18 cellular contexts compared by ENCODE assay signal in genomic region chr11:117214404-117215110, GRCh38. TPM values are rescaled to one million over a fixed set of nuclear protein-coding genes. Genes with fewer than 3 reads are reported as not detected.
DNase-seq lines count a peak whose midpoint lies in the region; ATAC-seq and TF ChIP-seq lines count a peak whose summit lies in the region.
"Had no signal": no experiment of that assay in that cellular context is flagged by ENCODE, and none has a peak within 500 bp of the region (broad histone marks: within the 10 kb centered on the region; RNA-seq: fewer than 3 reads in every experiment).

No MANE protein-coding gene starts in this region.

- no peaks in the 10 kb centered on the region for H3K27me3 Mint-ChIP-seq in activated T-cell treated with anti-CD3 and anti-CD28 coated beads, Interleukin-2, amount 50 U/mL, for 24 hours
- H3K27me3 Mint-ChIP-seq in activated T-cell treated with anti-CD3 and anti-CD28 coated beads, Interleukin-2, amount 50 U/mL, for 4 hours (ENCODE audit: low read depth) = no peaks in the 10 kb centered on the region
- peaks cover 2% of the 10 kb centered on the region for H3K27me3 Mint-ChIP-seq in endothelial cell (ENCODE audit: unreplicated experiment)
- H3K27me3 Mint-ChIP-seq in stimulated activated naive B cell treated with anti-CD40 and anti-IgM and Interleukin-4, amounts not matched to agents 10 μg/mL and 1 μg/mL and 100 μg/mL, for 72 hours = no peaks in the 10 kb centered on the region

- H2AK5ac ChIP-seq in IMR-90 (ENCODE audit: low read depth, low read length) = no peak overlapping the region

- DNase-seq in activated T-cell treated with anti-CD3 and anti-CD28 coated beads, Interleukin-2, amount 50 U/mL, for 24 hours = no peak
- no peak for DNase-seq in activated T-cell treated with anti-CD3 and anti-CD28 coated beads, Interleukin-2, amount 50 U/mL, for 4 hours
- DNase-seq in IMR-90 (no peak), endothelial cell (ENCODE audit: low spot score) (no peak), MG63 (no peak), OCI-LY7 (ENCODE audit: low spot score) (no peak)
- DNase-seq in stimulated activated naive B cell treated with anti-CD40 and anti-IgM and Interleukin-4, amounts not matched to agents 10 μg/mL and 1 μg/mL and 100 μg/mL, for 72 hours = no peak
- DNase-seq: amniotic stem cell; esophagus squamous epithelium; NCI-H1417; NCI-H524; stimulated activated CD4-positive, alpha-beta T cell treated with anti-CD3 and anti-CD28 coated beads, Interleukin-2, amount 100 ng/mL, for 48 hours; WERI-Rb-1 had no signal

- H2BK120ac ChIP-seq in IMR-90 (ENCODE audit: low read depth, low read length) = peak overlapping the region; percentile 9; the same call in 1 of the 2 replicates

- H3K14ac ChIP-seq in IMR-90 (replicated peaks; ENCODE audit: low read depth, low read length) = no peak overlapping the region

- H3K4me3 ChIP-seq in IMR-90 (ENCODE audit: insufficient read depth, low read depth, low read length) (no peak overlapping the region), MG63 (no peak overlapping the region), OCI-LY7 (ENCODE audit: low read depth, low read length, poor library complexity, severe bottlenecking) (no peak overlapping the region)
- H3K4me3 ChIP-seq: BLaER1, esophagus squamous epithelium, gastroesophageal sphincter, prostate gland had no signal

- POLR2A ChIA-PET in IMR-90 (lab: Charles Lee; ENCODE audit: unreplicated experiment) = no interaction called here
- POLR2A ChIA-PET in OCI-LY7 (lab: Charles Lee) = interaction anchor here (0.7 kb wide), 1 partner anchor 82 kb away, joined by 4 read pairs; no protein-coding TSS in a partner anchor

- H3K27ac ChIP-seq in IMR-90 (ENCODE audit: insufficient read depth, low read length) = no peak overlapping the region
- no peak overlapping the region for H3K27ac ChIP-seq in OCI-LY7 (ENCODE audit: low read depth, low read length, poor library complexity, severe bottlenecking)
- H3K27ac ChIP-seq: BLaER1, prostate gland, WERI-Rb-1 had no signal

- ATAC-seq in activated T-cell treated with anti-CD3 and anti-CD28 coated beads, Interleukin-2, amount 50 U/mL, for 4 hours = no peak
- ATAC-seq in IMR-90 (ENCODE audit: low read depth) (no peak), HG02884 (IDR thresholded peaks at IDR 0.05; ENCODE audit: unreplicated experiment) (no peak)
- ATAC-seq in stimulated activated naive B cell treated with anti-CD40 and anti-IgM and Interleukin-4, amounts not matched to agents 10 μg/mL and 1 μg/mL and 100 μg/mL, for 72 hours (replicated peaks) = no peak
- ATAC-seq: gastroesophageal sphincter had no signal

- H3K4ac ChIP-seq in IMR-90 (ENCODE audit: low read depth, low read length) = no peak overlapping the region; the same call in 1 of the 2 replicates

- peaks cover 33% of the 10 kb centered on the region for H3K36me3 ChIP-seq in IMR-90 (ENCODE audit: control insufficient read depth, insufficient read depth, low read length)
- H3K36me3 ChIP-seq in MG63 = peaks cover 23% of the 10 kb centered on the region
- H3K36me3 ChIP-seq in OCI-LY7 (ENCODE audit: insufficient read depth, low read length) = peaks cover 76% of the 10 kb centered on the region

- no peak overlapping the region for H3K23ac ChIP-seq in IMR-90 (ENCODE audit: low read depth, low read length)

- peaks cover 11 to 24% of the 10 kb centered on the region in 2 experiments; a peak in 3 of 4 replicates for H3K79me1 ChIP-seq in IMR-90 (ENCODE audit: low read depth in 1 of 2, low read length in 2 of 2)

- H3K9me1 ChIP-seq in IMR-90 (ENCODE audit: insufficient read depth, low read length) = peaks cover 12% of the 10 kb centered on the region

- H3K4me3 Mint-ChIP-seq in activated T-cell treated with anti-CD3 and anti-CD28 coated beads, Interleukin-2, amount 50 U/mL, for 24 hours = no peak overlapping the region
- H3K4me3 Mint-ChIP-seq in activated T-cell treated with anti-CD3 and anti-CD28 coated beads, Interleukin-2, amount 50 U/mL, for 4 hours = no peak overlapping the region
- peak overlapping the region; percentile 80 for H3K4me3 Mint-ChIP-seq in endothelial cell (ENCODE audit: unreplicated experiment)
- H3K4me3 Mint-ChIP-seq in stimulated activated naive B cell treated with anti-CD40 and anti-IgM and Interleukin-4, amounts not matched to agents 10 μg/mL and 1 μg/mL and 100 μg/mL, for 72 hours = no peak overlapping the region
- H3K4me3 Mint-ChIP-seq: T-helper 2 cell treated with Interferon-gamma antibody and Interleukin-4, amounts not matched to agents 5 μg/mL and 100 μg/mL, for 36 hours had no signal

- H3K4me1 ChIP-seq in IMR-90 (ENCODE audit: control insufficient read depth, insufficient read depth, low read length) (peaks cover 24% of the 10 kb centered on the region), OCI-LY7 (ENCODE audit: insufficient read depth, low read length, poor library complexity, severe bottlenecking) (no peaks in the 10 kb centered on the region)
- H3K4me1 ChIP-seq: BLaER1, prostate gland had no signal

- H4K8ac ChIP-seq in IMR-90 (ENCODE audit: low read depth in 2 of 2, low read length in 2 of 2) = no peak overlapping the region

- H2AFZ ChIP-seq in IMR-90 (replicated peaks; ENCODE audit: low read length, poor library complexity) = no peak overlapping the region
- no peak overlapping the region for H2AFZ ChIP-seq in OCI-LY7 (ENCODE audit: low read length)

- TF ChIP-seq CTCF in IMR-90 (conservative IDR thresholded peaks at IDR 0.05; ENCODE audit: low read depth, low read length) (no peak), endothelial cell (IDR thresholded peaks at IDR 0.05; ENCODE audit: unreplicated experiment) (no peak), OCI-LY7 (conservative IDR thresholded peaks at IDR 0.05; ENCODE audit: low read length) (no peak)

- H3K27ac Mint-ChIP-seq in activated T-cell treated with anti-CD3 and anti-CD28 coated beads, Interleukin-2, amount 50 U/mL, for 24 hours = peak overlapping the region; percentile 35
- peak overlapping the region; percentile 67 for H3K27ac Mint-ChIP-seq in endothelial cell (ENCODE audit: unreplicated experiment)
- peak overlapping the region; percentile 7 for H3K27ac Mint-ChIP-seq in stimulated activated naive B cell treated with anti-CD40 and anti-IgM and Interleukin-4, amounts not matched to agents 10 μg/mL and 1 μg/mL and 100 μg/mL, for 72 hours
- H3K27ac Mint-ChIP-seq: T-helper 2 cell treated with Interferon-gamma antibody and Interleukin-4, amounts not matched to agents 5 μg/mL and 100 μg/mL, for 36 hours had no signal

- peaks cover 9% of the 10 kb centered on the region for H3K4me1 Mint-ChIP-seq in activated T-cell treated with anti-CD3 and anti-CD28 coated beads, Interleukin-2, amount 50 U/mL, for 24 hours (ENCODE audit: low read depth)
- H3K4me1 Mint-ChIP-seq in activated T-cell treated with anti-CD3 and anti-CD28 coated beads, Interleukin-2, amount 50 U/mL, for 4 hours (ENCODE audit: low read depth) = no peaks in the 10 kb centered on the region
- peaks cover 9% of the 10 kb centered on the region for H3K4me1 Mint-ChIP-seq in endothelial cell (ENCODE audit: unreplicated experiment)
- H3K4me1 Mint-ChIP-seq in stimulated activated naive B cell treated with anti-CD40 and anti-IgM and Interleukin-4, amounts not matched to agents 10 μg/mL and 1 μg/mL and 100 μg/mL, for 72 hours = peaks cover 5% of the 10 kb centered on the region in 2 donors

- no peaks in the 10 kb centered on the region for H3K79me2 ChIP-seq in OCI-LY7 (ENCODE audit: insufficient read depth, low read depth, low read length)

- no peak overlapping the region for H3K56ac ChIP-seq in IMR-90 (ENCODE audit: extremely low read depth, insufficient read depth, low read length)

- dilution Hi-C loops in IMR-90 (cut with HindIII; ENCODE audit: low sequenced_read_pairs, unreplicated experiment) = no loop called here

- no peak overlapping the region for H2BK5ac ChIP-seq in IMR-90 (ENCODE audit: low read depth, low read length, poor library complexity, severe bottlenecking)

- 72% methylated on average over 3 of the region's 7 CpGs; no CpG with 5 or more reads in 1 of the 2 experiments for WGBS in IMR-90 (ENCODE audit: extremely low coverage in 2 of 2, insufficient read length in 1 of 2), 2 experiments

- in situ Hi-C loops in IMR-90 (cut with MboI; ENCODE audit: low sequenced_read_pairs) = no loop called here

- no peak overlapping the region for H3K18ac ChIP-seq in IMR-90 (ENCODE audit: low read depth, low read length)

- BruUV-seq in IMR-90 (replicated peaks; lab: Mats Ljungman, UMichigan) (no TSS peak), OCI-LY7 (replicated peaks; lab: Mats Ljungman, UMichigan) (no TSS peak)

- intact Hi-C loops in IMR-90 (cut with micrococcal nuclease) = no loop called here
- intact Hi-C loops in OCI-LY7 (cut with micrococcal nuclease; ENCODE audit: unreplicated experiment) = no loop called here

- H3K9me3 ChIP-seq in IMR-90 (ENCODE audit: control insufficient read depth, insufficient read depth, low read length) = no peaks in the 10 kb centered on the region
- H3K9me3 ChIP-seq in MG63 = no peaks in the 10 kb centered on the region
- no peaks in the 10 kb centered on the region for H3K9me3 ChIP-seq in OCI-LY7 (ENCODE audit: low read length)
- H3K9me3 ChIP-seq: BLaER1, esophagus squamous epithelium, gastroesophageal sphincter, prostate gland had no signal

- H2BK15ac ChIP-seq in IMR-90 (ENCODE audit: low read depth, low read length) = no peak overlapping the region; the same call in 2 of the 3 replicates

- no peak overlapping the region for H3K4me2 ChIP-seq in IMR-90 (ENCODE audit: low read depth, low read length)
- H3K4me2 ChIP-seq in OCI-LY7 (ENCODE audit: low read length) = no peak overlapping the region
- H3K4me2 ChIP-seq: BLaER1 had no signal

- TF ChIP-seq RAD21 in IMR-90 (IDR thresholded peaks at IDR 0.05; ENCODE audit: low read length) = no peak

- peaks cover 95% of the 10 kb centered on the region for H3K36me3 Mint-ChIP-seq in activated T-cell treated with anti-CD3 and anti-CD28 coated beads, Interleukin-2, amount 50 U/mL, for 24 hours (ENCODE audit: low read depth)
- peaks cover 53% of the 10 kb centered on the region for H3K36me3 Mint-ChIP-seq in activated T-cell treated with anti-CD3 and anti-CD28 coated beads, Interleukin-2, amount 50 U/mL, for 4 hours (ENCODE audit: insufficient read depth)
- peaks cover 42% of the 10 kb centered on the region for H3K36me3 Mint-ChIP-seq in endothelial cell (ENCODE audit: low read depth, unreplicated experiment)
- peaks cover 46 to 71% of the 10 kb centered on the region in 2 donors for H3K36me3 Mint-ChIP-seq in stimulated activated naive B cell treated with anti-CD40 and anti-IgM and Interleukin-4, amounts not matched to agents 10 μg/mL and 1 μg/mL and 100 μg/mL, for 72 hours

- no peak overlapping the region for H4K5ac ChIP-seq in IMR-90 (ENCODE audit: low read depth, low read length)

- no peak overlapping the region for H2AK9ac ChIP-seq in IMR-90 (replicated peaks; ENCODE audit: low read depth, low read length, poor library complexity)

- CTCF ChIA-PET in IMR-90 (lab: Yijun Ruan, JAX) = no interaction called here
- CTCF ChIA-PET in OCI-LY7 (lab: Charles Lee; ENCODE audit: unreplicated experiment) = interaction anchor here (0.6 kb wide), 1 partner anchor 284 kb away, joined by 3 read pairs; no protein-coding TSS in a partner anchor

- H3K9me2 ChIP-seq in OCI-LY7 (ENCODE audit: insufficient read depth, low read length) = no peaks in the 10 kb centered on the region

- TF ChIP-seq POLR2A in IMR-90 (IDR thresholded peaks at IDR 0.05; ENCODE audit: low read depth, low read length) = no peak

- H2BK20ac ChIP-seq in IMR-90 (ENCODE audit: low read depth, low read length) = no peak overlapping the region

- no peak overlapping the region for H3K9ac ChIP-seq in IMR-90 (ENCODE audit: low read depth, low read length)
- H3K9ac ChIP-seq: BLaER1 had no signal

- H4K91ac ChIP-seq in IMR-90 (ENCODE audit: insufficient read depth, low read depth, low read length) = no peak overlapping the region

- H3K27me3 ChIP-seq in IMR-90 (ENCODE audit: control insufficient read depth, insufficient read depth, low read length) (no peaks in the 10 kb centered on the region), MG63 (no peaks in the 10 kb centered on the region)
- H3K27me3 ChIP-seq: BLaER1, esophagus squamous epithelium, gastroesophageal sphincter had no signal

- no peaks in the 10 kb centered on the region for H3K9me3 Mint-ChIP-seq in activated T-cell treated with anti-CD3 and anti-CD28 coated beads, Interleukin-2, amount 50 U/mL, for 24 hours
- H3K9me3 Mint-ChIP-seq in activated T-cell treated with anti-CD3 and anti-CD28 coated beads, Interleukin-2, amount 50 U/mL, for 4 hours = no peaks in the 10 kb centered on the region
- no peaks in the 10 kb centered on the region for H3K9me3 Mint-ChIP-seq in endothelial cell (ENCODE audit: unreplicated experiment)
- H3K9me3 Mint-ChIP-seq in stimulated activated naive B cell treated with anti-CD40 and anti-IgM and Interleukin-4, amounts not matched to agents 10 μg/mL and 1 μg/mL and 100 μg/mL, for 72 hours = no peaks in the 10 kb centered on the region
- H3K9me3 Mint-ChIP-seq: T-helper 2 cell treated with Interferon-gamma antibody and Interleukin-4, amounts not matched to agents 5 μg/mL and 100 μg/mL, for 36 hours had no signal

- H4K20me1 ChIP-seq in IMR-90 (ENCODE audit: insufficient read depth, low read length) (no peaks in the 10 kb centered on the region), OCI-LY7 (ENCODE audit: insufficient read depth, low read length) (no peaks in the 10 kb centered on the region)
- H4K20me1 ChIP-seq: BLaER1 had no signal

RNA-seq across cellular contexts. Expression of gene TAGLN, which starts 15.4 kb away (rescaled TPM):
- 1 to 10 TPM; 2.5 to 3.9 (median 3.2) TPM for total RNA-seq in activated T-cell treated with anti-CD3 and anti-CD28 coated beads, Interleukin-2, amount 50 U/mL, for 4 hours
- total RNA-seq in IMR-90 (2012; rRNA removed) = 1,558 and 2,558 TPM in 2 replicates
- polyA plus RNA-seq in IMR-90 (2012; rRNA removed) = 3,760 and 3,780 TPM in 2 replicates
- 3,517 and 4,395 TPM in 2 replicates for polyA plus RNA-seq in IMR-90 (2012; cell fraction: cytosol; rRNA removed)
- polyA plus RNA-seq in IMR-90 (2012; cell fraction: nucleus; rRNA removed; ENCODE audit: low replicate concordance) = 1,556 and 1,814 TPM in 2 replicates
- 25.4 TPM for total RNA-seq in endothelial cell (ENCODE audit: unreplicated experiment)
- 0.44 and 0.92 TPM in 2 replicates for total RNA-seq in MG63 (2014; rRNA removed; shearing (Covaris generic); ENCODE audit: low replicate concordance)
- total RNA-seq in OCI-LY7 (2014; rRNA removed; shearing (Covaris generic)) = 7.4 and 8.4 TPM in 2 replicates
- 5.4 and 6.4 TPM in 2 replicates for total RNA-seq in OCI-LY7 (2022)

RNA-seq across cellular contexts. Expression of gene PCSK7, which starts 17.3 kb away (rescaled TPM):
- total RNA-seq in activated T-cell treated with anti-CD3 and anti-CD28 coated beads, Interleukin-2, amount 50 U/mL, for 4 hours = 100 to 1,000 TPM; 112 to 139 (median 123) TPM
- total RNA-seq in IMR-90 (2012; rRNA removed) (35.8 and 36.7 TPM in 2 replicates), endothelial cell (ENCODE audit: unreplicated experiment) (93.6 TPM), OCI-LY7 (2022) (91.2 and 104 TPM in 2 replicates)
- polyA plus RNA-seq in IMR-90 (2012; rRNA removed) = 48.4 and 54.3 TPM in 2 replicates
- polyA plus RNA-seq in IMR-90 (2012; cell fraction: cytosol; rRNA removed) = 30.1 and 48.3 TPM in 2 replicates
- polyA plus RNA-seq in IMR-90 (2012; cell fraction: nucleus; rRNA removed; ENCODE audit: low replicate concordance) = 117 and 148 TPM in 2 replicates
- 24.9 and 26.7 TPM in 2 replicates for total RNA-seq in MG63 (2014; rRNA removed; shearing (Covaris generic); ENCODE audit: low replicate concordance)
- total RNA-seq in OCI-LY7 (2014; rRNA removed; shearing (Covaris generic)) = 44.1 and 45.4 TPM in 2 replicates

RNA-seq across cellular contexts. Expression of gene RNF214, which starts 17.9 kb away (rescaled TPM):
- total RNA-seq in activated T-cell treated with anti-CD3 and anti-CD28 coated beads, Interleukin-2, amount 50 U/mL, for 4 hours = 10 to 100 TPM; 16.2 to 17.9 (median 16.9) TPM
- total RNA-seq in IMR-90 (2012; rRNA removed) = 7.5 and 7.9 TPM in 2 replicates
- polyA plus RNA-seq in IMR-90 (2012; rRNA removed) = 14.8 and 16.1 TPM in 2 replicates
- polyA plus RNA-seq in IMR-90 (2012; cell fraction: cytosol; rRNA removed) = 5.5 and 11.0 TPM in 2 replicates
- polyA plus RNA-seq in IMR-90 (2012; cell fraction: nucleus; rRNA removed; ENCODE audit: low replicate concordance) = 18.9 and 25.0 TPM in 2 replicates
- 37.1 TPM for total RNA-seq in endothelial cell (ENCODE audit: unreplicated experiment)
- 1.3 and 2.4 TPM in 2 replicates for total RNA-seq in MG63 (2014; rRNA removed; shearing (Covaris generic); ENCODE audit: low replicate concordance)
- total RNA-seq in OCI-LY7 (2014; rRNA removed; shearing (Covaris generic)) = 10.9 and 11.2 TPM in 2 replicates
- 30.2 and 31.4 TPM in 2 replicates for total RNA-seq in OCI-LY7 (2022)

RNA-seq across cellular contexts. Expression of gene SIDT2, which starts 36.0 kb away (rescaled TPM):
- total RNA-seq in activated T-cell treated with anti-CD3 and anti-CD28 coated beads, Interleukin-2, amount 50 U/mL, for 4 hours = 10 to 100 TPM; 11.1 to 15.4 (median 12.9) TPM
- total RNA-seq in IMR-90 (2012; rRNA removed) (6.7 and 7.3 TPM in 2 replicates), endothelial cell (ENCODE audit: unreplicated experiment) (41.3 TPM), OCI-LY7 (2022) (30.6 and 37.7 TPM in 2 replicates)
- 29.7 and 30.3 TPM in 2 replicates for polyA plus RNA-seq in IMR-90 (2012; rRNA removed)
- polyA plus RNA-seq in IMR-90 (2012; cell fraction: cytosol; rRNA removed) = 13.2 and 30.9 TPM in 2 replicates
- 68.9 and 117 TPM in 2 replicates for polyA plus RNA-seq in IMR-90 (2012; cell fraction: nucleus; rRNA removed; ENCODE audit: low replicate concordance)
- total RNA-seq in MG63 (2014; rRNA removed; shearing (Covaris generic); ENCODE audit: low replicate concordance) = 2.7 and 19.8 TPM in 2 replicates
- total RNA-seq in OCI-LY7 (2014; rRNA removed; shearing (Covaris generic)) = 18.3 and 18.6 TPM in 2 replicates

Comparison
In these comparisons a context has a peak if more than half of its experiments do, and no peak if none do; other contexts are left out.
1. H3K27ac Mint-ChIP-seq: peak in every context shown above with its lines; median percentile 67 in endothelial cell; 35 in activated T-cell treated with anti-CD3 and anti-CD28 coated beads, Interleukin-2, amount 50 U/mL, for 24 hours; 7 in stimulated activated naive B cell treated with anti-CD40 and anti-IgM and Interleukin-4, amounts not matched to agents 10 μg/mL and 1 μg/mL and 100 μg/mL, for 72 hours.
2. RNA of gene TAGLN, which starts 15.4 kb away (total RNA-seq): 1,558 to 2,558 TPM in IMR-90; 25.4 TPM in endothelial cell (single experiment), 5.4 to 8.4 TPM in OCI-LY7, 2.5 to 3.9 TPM in activated T-cell treated with anti-CD3 and anti-CD28 coated beads, Interleukin-2, amount 50 U/mL, for 4 hours and 0.44 to 0.92 TPM in MG63; every median in the first group is over 10 times any median in the second.